ENCODE assay signal across 21 cellular contexts in genomic region chr18:11658989-11659388, GRCh38. TPM values are rescaled to one million over a fixed set of nuclear protein-coding genes. Genes with fewer than 3 reads are reported as not detected.
DNase-seq lines count a peak whose midpoint lies in the region; ATAC-seq, FAIRE-seq and TF ChIP-seq lines count a peak whose summit lies in the region.
"Had no signal": no experiment of that assay in that cellular context is flagged by ENCODE, and none has a peak within 500 bp of the region (broad histone marks: within the 10 kb centered on the region; RNA-seq: fewer than 3 reads in every experiment).

No MANE protein-coding gene starts in this region.

- no peak overlapping the region for H4K8ac ChIP-seq in IMR-90 (ENCODE audit: low read depth in 2 of 2, low read length in 2 of 2)

- H2AK5ac ChIP-seq in IMR-90 (ENCODE audit: low read depth, low read length), result no peak overlapping the region

- dilution Hi-C loops in IMR-90 (cut with HindIII; ENCODE audit: low sequenced_read_pairs, unreplicated experiment), result no loop called here

- no peak overlapping the region for H2BK120ac ChIP-seq in IMR-90 (ENCODE audit: low read depth, low read length)

- in situ Hi-C loops in IMR-90 (cut with MboI; ENCODE audit: low sequenced_read_pairs) (no loop called here), ACHN (cut with HindIII; ENCODE audit: low pct_ligation_motif_present, low pct_unique_long_range_greater_than_20kb, low sequenced_read_pairs) (no loop called here)

- H3K27me3 Mint-ChIP-seq in T-cell, result peaks cover 33 to 39% of the 10 kb centered on the region in 2 donors

- WGBS in IMR-90 (ENCODE audit: extremely low coverage in 2 of 2, insufficient read length in 1 of 2), 2 experiments, result 69% methylated on average over 4 of the region's 6 CpGs; no CpG with 5 or more reads in 1 of the 2 experiments

- no peaks in the 10 kb centered on the region for H3K79me1 ChIP-seq in IMR-90 (ENCODE audit: low read depth in 1 of 2, low read length in 2 of 2)

- no peak overlapping the region for H3K56ac ChIP-seq in IMR-90 (ENCODE audit: extremely low read depth, insufficient read depth, low read length)

- H3K9me3 Mint-ChIP-seq in T-cell, result no peaks in the 10 kb centered on the region

- BruUV-seq in IMR-90 (replicated peaks; lab: Mats Ljungman, UMichigan), result no TSS peak

- H3K14ac ChIP-seq in IMR-90 (replicated peaks; ENCODE audit: low read depth, low read length), result no peak overlapping the region

- no peak for TF ChIP-seq RAD21 in IMR-90 (IDR thresholded peaks at IDR 0.05; ENCODE audit: low read length)

- peaks cover 46% of the 10 kb centered on the region for H3K27me3 ChIP-seq in IMR-90 (ENCODE audit: control insufficient read depth, insufficient read depth, low read length)
- H3K27me3 ChIP-seq in bronchial epithelial cell (ENCODE audit: control insufficient read depth, insufficient read depth, low read length), result no peaks in the 10 kb centered on the region

- H3K4ac ChIP-seq in IMR-90 (ENCODE audit: low read depth, low read length), result no peak overlapping the region

- ATAC-seq in IMR-90 (ENCODE audit: low read depth) (no peak), T-cell (replicated peaks in 1 of 4) (no peak)

- no peaks in the 10 kb centered on the region for H3K4me1 ChIP-seq in IMR-90 (ENCODE audit: control insufficient read depth, insufficient read depth, low read length)
- H3K4me1 ChIP-seq in kidney (ENCODE audit: control insufficient read depth in 1 of 2, insufficient read depth in 1 of 2, low read depth in 1 of 2, low read length in 2 of 2), result no peaks in the 10 kb centered on the region
- H3K4me1 ChIP-seq: SJSA1 had no signal

- H4K5ac ChIP-seq in IMR-90 (ENCODE audit: low read depth, low read length), result no peak overlapping the region

- no peak for TF ChIP-seq POLR2A in IMR-90 (IDR thresholded peaks at IDR 0.05; ENCODE audit: low read depth, low read length)

- H3K9me3 ChIP-seq in IMR-90 (ENCODE audit: control insufficient read depth, insufficient read depth, low read length), result no peaks in the 10 kb centered on the region; the same call in 1 of the 2 replicates
- H3K9me3 ChIP-seq in kidney (ENCODE audit: control insufficient read depth in 1 of 2, low read length in 2 of 2), result no peaks in the 10 kb centered on the region
- H3K9me3 ChIP-seq: SJSA1 had no signal

- FAIRE-seq in bronchial epithelial cell (lab: Jason Lieb, UNC), result peak; percentile 36
- no peak for FAIRE-seq in kidney (lab: Jason Lieb, UNC)

- no peaks in the 10 kb centered on the region for H3K9me1 ChIP-seq in IMR-90 (ENCODE audit: insufficient read depth, low read length)

- no peak overlapping the region for H4K91ac ChIP-seq in IMR-90 (ENCODE audit: insufficient read depth, low read depth, low read length)

- no peak for TF ChIP-seq CTCF in IMR-90 (conservative IDR thresholded peaks at IDR 0.05; ENCODE audit: low read depth, low read length)
- no peak for TF ChIP-seq CTCF in bronchial epithelial cell (IDR thresholded peaks at IDR 0.05; ENCODE audit: insufficient read depth, low read length, severe bottlenecking)
- TF ChIP-seq CTCF in kidney (IDR thresholded peaks at IDR 0.05; ENCODE audit: borderline replicate concordance, extremely low read depth, insufficient read depth), result no peak

- POLR2A ChIA-PET in IMR-90 (lab: Charles Lee; ENCODE audit: unreplicated experiment) (no interaction called here), T-cell (lab: Charles Lee) (no interaction called here)

- H2BK5ac ChIP-seq in IMR-90 (ENCODE audit: low read depth, low read length, poor library complexity, severe bottlenecking), result no peak overlapping the region

- no peak overlapping the region for H3K23ac ChIP-seq in IMR-90 (ENCODE audit: low read depth, low read length)

- peak overlapping the region; percentile 34 for H2AK9ac ChIP-seq in IMR-90 (replicated peaks; ENCODE audit: low read depth, low read length, poor library complexity)

- H3K4me1 Mint-ChIP-seq in T-cell, result peaks cover 0 to 6% (median 5%) of the 10 kb centered on the region in 3 donors

- no peaks in the 10 kb centered on the region for H3K36me3 ChIP-seq in IMR-90 (ENCODE audit: control insufficient read depth, insufficient read depth, low read length)
- H3K36me3 ChIP-seq in bronchial epithelial cell (ENCODE audit: control insufficient read depth, insufficient read depth, low read length), result no peaks in the 10 kb centered on the region
- H3K36me3 ChIP-seq in kidney (ENCODE audit: control insufficient read depth in 1 of 2, insufficient read depth in 2 of 2, low read length in 2 of 2), result no peaks in the 10 kb centered on the region
- H3K36me3 ChIP-seq: SJSA1 had no signal

- H3K27ac ChIP-seq in IMR-90 (ENCODE audit: insufficient read depth, low read length) (no peak overlapping the region), kidney (ENCODE audit: low read depth in 2 of 2, low read length in 2 of 2) (no peak overlapping the region)
- H3K27ac ChIP-seq: HL-60, KMS-11, SJSA1 had no signal

- H4K20me1 ChIP-seq in IMR-90 (ENCODE audit: insufficient read depth, low read length), result no peaks in the 10 kb centered on the region

- no peak overlapping the region for H2BK15ac ChIP-seq in IMR-90 (ENCODE audit: low read depth, low read length)

- H3K4me3 ChIP-seq in IMR-90 (ENCODE audit: insufficient read depth, low read depth, low read length) (no peak overlapping the region), bronchial epithelial cell (ENCODE audit: low read depth, low read length) (no peak overlapping the region), kidney (ENCODE audit: low read length in 2 of 2) (no peak overlapping the region)
- H3K4me3 ChIP-seq: SJSA1 had no signal

- no peak overlapping the region for H3K4me3 Mint-ChIP-seq in T-cell
- H3K4me3 Mint-ChIP-seq: CD4-positive, CD25-positive, alpha-beta regulatory T cell had no signal

- no peak overlapping the region for H2AFZ ChIP-seq in IMR-90 (replicated peaks; ENCODE audit: low read length, poor library complexity)

- intact Hi-C loops in IMR-90 (cut with micrococcal nuclease), result loop anchor here (5.0 kb wide), 3 partner anchors 73 to 338 kb away; no protein-coding TSS in a partner anchor
- intact Hi-C loops in kidney (cut with DNase I), result no loop called here

- CTCF ChIA-PET in IMR-90 (lab: Yijun Ruan, JAX) (interaction anchor here (0.9 kb wide), 1 partner anchor 335 kb away, joined by 3 read pairs; no protein-coding TSS in a partner anchor), T-cell (lab: Charles Lee) (no interaction called here)

- H3K36me3 Mint-ChIP-seq in T-cell, result no peaks in the 10 kb centered on the region
- H3K36me3 Mint-ChIP-seq: CD4-positive, CD25-positive, alpha-beta regulatory T cell had no signal

- H3K9ac ChIP-seq in IMR-90 (ENCODE audit: low read depth, low read length) (no peak overlapping the region), kidney (ENCODE audit: low read length in 2 of 2) (no peak overlapping the region)
- H3K9ac ChIP-seq: KMS-11 had no signal

- DNase-seq in ELF-1 (ENCODE audit: low read depth, low spot score) (peak; percentile 0), IMR-90 (no peak), bronchial epithelial cell (ENCODE audit: low read depth) (peak; percentile 99), kidney tubule cell (ENCODE audit: low spot score) (peak; percentile 23), T-cell (no peak), SHP77 treated with DMSO at 0.1 percent for 48 hours (lab: John Stamatoyannopoulos, UW) (no peak), ACHN (no peak), kidney (no peak)
- DNase-seq: AML-193; Calu3; CD4-positive, CD25-positive, alpha-beta regulatory T cell; DND-41; NCI-H1105 treated with DMSO at 0.1 percent for 48 hours; NCI-H187; NCI-H2171 had no signal

- H3K4me2 ChIP-seq in IMR-90 (ENCODE audit: low read depth, low read length), result no peak overlapping the region
- H3K4me2 ChIP-seq: KMS-11 had no signal

- no peak overlapping the region for H3K18ac ChIP-seq in IMR-90 (ENCODE audit: low read depth, low read length)

- H2BK20ac ChIP-seq in IMR-90 (ENCODE audit: low read depth, low read length), result no peak overlapping the region

- H3K27ac Mint-ChIP-seq in T-cell, result no peak overlapping the region
- H3K27ac Mint-ChIP-seq: CD4-positive, CD25-positive, alpha-beta regulatory T cell had no signal

TF ChIP-seq in IMR-90, 13 proteins besides CTCF, POLR2A, EP300 and RAD21:
- no peak for TF ChIP-seq USF2 (IDR thresholded peaks at IDR 0.05; ENCODE audit: low read depth, low read length)
- 0 out of 2 replicates have a peak, but pooled peaks have one; percentile 20 for TF ChIP-seq CEBPB (IDR thresholded peaks at IDR 0.05; ENCODE audit: low read depth, low read length)
- TF ChIP-seq NFE2L2 (IDR thresholded peaks at IDR 0.05; ENCODE audit: low read depth, low read length), result no peak
- TF ChIP-seq RFX5 (IDR thresholded peaks at IDR 0.05; ENCODE audit: low read depth, low read length), result no peak
- TF ChIP-seq RCOR1 (IDR thresholded peaks at IDR 0.05; ENCODE audit: insufficient replicate concordance, low read length), result no peak
- TF ChIP-seq MXI1 (IDR thresholded peaks at IDR 0.05; ENCODE audit: borderline replicate concordance, low read depth, low read length), result no peak

RNA-seq across cellular contexts. Expression of gene GNAL, which starts 30.1 kb away (rescaled TPM):
- 0.28 and 0.36 TPM in 2 replicates for total RNA-seq in IMR-90 (2012; rRNA removed)
- polyA plus RNA-seq in IMR-90 (2012; rRNA removed), result 0.11 and 0.15 TPM in 2 replicates
- 0.03 and 0.10 TPM in 2 replicates for polyA plus RNA-seq in IMR-90 (2012; cell fraction: cytosol; rRNA removed)
- polyA plus RNA-seq in IMR-90 (2012; cell fraction: nucleus; rRNA removed; ENCODE audit: low replicate concordance), result 0.08 and 0.39 TPM in 2 replicates
- 8.8 and 10.8 TPM in 2 replicates for total RNA-seq in bronchial epithelial cell
- under 1 TPM; 0.18 to 0.86 (median 0.38) TPM for total RNA-seq in T-cell
- 9.7 TPM for total RNA-seq in kidney
- 1.8 TPM for polyA plus RNA-seq in kidney (ENCODE audit: insufficient read depth, low read depth, low replicate concordance)
- total RNA-seq: RPMI7951 had no signal

RNA-seq across cellular contexts. Expression of gene SLC35G4, which starts 49.6 kb away (rescaled TPM):
- not detected in 2 replicates for total RNA-seq in IMR-90 (2012; rRNA removed)
- polyA plus RNA-seq in IMR-90 (2012; rRNA removed), result not detected in 2 replicates
- not detected in 2 replicates for polyA plus RNA-seq in IMR-90 (2012; cell fraction: cytosol; rRNA removed)
- polyA plus RNA-seq in IMR-90 (2012; cell fraction: nucleus; rRNA removed; ENCODE audit: low replicate concordance), result not detected in 2 replicates
- total RNA-seq in bronchial epithelial cell, result not detected in 2 replicates
- total RNA-seq in T-cell, result not detected
- total RNA-seq in kidney, result not detected
- not detected for polyA plus RNA-seq in kidney (ENCODE audit: insufficient read depth, low read depth, low replicate concordance)
- total RNA-seq: A673; Calu3; CD4-positive, CD25-positive, alpha-beta regulatory T cell; NCI-H460; RPMI7951; SJSA1 had no signal
- polyA plus RNA-seq: CD4-positive, CD25-positive, alpha-beta regulatory T cell had no signal

Comparison
In these comparisons a context has a peak if more than half of its experiments do, and no peak if none do; other contexts are left out.
1. DNase-seq: peak in ELF-1 (single experiment), bronchial epithelial cell (single experiment) and kidney tubule cell (single experiment); none in IMR-90 (single experiment), T-cell (0 of 34), SHP77 treated with DMSO at 0.1 percent for 48 hours (single experiment), ACHN (single experiment) and kidney (single experiment).